Comparison of ENCODE assay signal across 31 cellular contexts in the genomic region with DNA sequence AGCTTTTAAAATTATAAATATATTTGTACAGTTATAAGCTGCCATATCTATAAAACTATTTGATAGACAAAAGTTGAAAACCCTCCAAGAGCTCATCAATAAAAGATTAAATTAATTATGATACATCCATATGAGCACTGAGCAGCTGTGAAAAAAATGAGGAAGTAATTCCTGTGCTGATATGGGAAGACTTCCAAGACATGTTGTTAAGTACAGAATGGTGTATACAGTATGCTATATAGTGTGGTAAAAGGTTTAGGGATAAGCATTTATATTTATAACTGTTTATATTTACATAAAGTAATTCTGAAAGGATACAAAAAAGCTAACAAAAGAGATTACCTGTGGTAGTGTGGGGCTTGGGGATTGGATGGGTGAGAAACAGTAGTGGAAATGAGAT.
"Had no signal": no experiment of that assay in that cellular context is flagged by ENCODE, and none has a peak within 500 bp of the region (broad histone marks: within the 10 kb centered on the region; RNA-seq: fewer than 3 reads in every experiment).

No MANE protein-coding gene starts in this region.

- H3K4me3 ChIP-seq: adrenal gland, body of pancreas, breast epithelium, SJCRH30, SK-N-MC had no signal

- ATAC-seq: activated CD4-positive, alpha-beta T cell treated with anti-CD3 and anti-CD28 coated beads for 36 hours; activated CD4-positive, CD25-positive, alpha-beta regulatory T cell treated with anti-CD3 and anti-CD28 coated beads, Interleukin-2, amount 50 U/mL, for 24 hours; activated CD8-positive, alpha-beta T cell treated with anti-CD3 and anti-CD28 coated beads, Interleukin-2, amount 10 ng/mL, durations not matched to agents 7 days and 5 days; activated naive CD4-positive, alpha-beta T cell treated with anti-CD3 and anti-CD28 coated beads, Interleukin-2, amount 50 U/mL, for 72 hours; body of pancreas; Panc1; T-cell; T-helper 17 cell; WTC11 had no signal

- H3K27me3 ChIP-seq: adrenal gland, body of pancreas, breast epithelium, SJCRH30 had no signal

- H3K9me3 ChIP-seq: adrenal gland, body of pancreas, breast epithelium, SJCRH30 had no signal

- H3K36me3 ChIP-seq: adrenal gland, breast epithelium, SJCRH30 had no signal

- DNase-seq: activated CD4-positive, alpha-beta T cell treated with anti-CD3 and anti-CD28 coated beads for 36 hours; activated CD4-positive, alpha-beta T cell treated with anti-CD3 and anti-CD28 coated beads, Interleukin-2, amount 10 ng/mL, durations not matched to agents 7 days and 5 days; activated CD4-positive, alpha-beta T cell treated with anti-CD3 and anti-CD28 coated beads, Interleukin-2, amount 50 U/mL, for 48 hours; activated CD8-positive, alpha-beta T cell treated with anti-CD3 and anti-CD28 coated beads, Interleukin-2, amount 10 ng/mL, durations not matched to agents 7 days and 5 days; activated gamma-delta T cell treated with Interleukin-2 at 50 U/mL for 16 hours; activated naive CD4-positive, alpha-beta T cell treated with anti-CD3 and anti-CD28 coated beads for 36 hours; activated T-cell treated with anti-CD3 and anti-CD28 coated beads, Interleukin-2, amount 50 U/mL, for 24 hours; adrenal gland; body of pancreas; KG1; NCI-H1092 treated with DMSO at 0.1 percent for 48 hours; NCI-H1417; NCI-H146; NCI-H187; NCI-H2029 treated with DMSO at 0.1 percent for 48 hours; NCI-H2107; NCI-H2171; NCI-H510A; NCI-H526; NCI-H748 treated with DMSO at 0.1 percent for 48 hours; NK-92 treated with Interleukin-12 subunit alpha and Interleukin-12 subunit beta, amount 100 ng/mL, for 24 hours; SHP77; SJCRH30; T-cell; T-helper 17 cell had no signal
